Comparison of ENCODE assay signal across 1 cellular context in the genomic region with DNA sequence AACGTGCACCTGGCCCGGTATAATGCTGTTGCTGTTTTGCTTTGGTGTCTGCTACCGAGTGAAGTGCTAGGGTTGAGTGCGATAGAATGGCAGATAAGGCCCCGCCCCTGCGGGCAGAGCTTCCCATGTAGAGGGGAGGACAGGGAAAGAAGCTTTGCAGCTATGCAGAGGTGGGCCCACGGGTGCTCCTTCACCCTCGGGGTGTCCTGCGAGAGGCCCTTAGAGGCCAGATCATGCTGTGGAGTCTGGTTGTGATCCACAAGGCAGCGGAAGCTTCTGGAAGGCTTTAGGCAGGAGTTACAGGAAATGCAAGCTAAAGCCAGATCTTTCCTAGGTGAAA.
TF ChIP-seq lines count a peak whose summit lies in the region.

No MANE protein-coding gene starts in this region.

TF ChIP-seq in HepG2, 621 proteins besides CTCF, POLR2A, EP300 and RAD21 (continues in another document):
- TF ChIP-seq ZNF136 (CRISPR knock-in tag; IDR thresholded peaks at IDR 0.05; ENCODE audit: low read depth), result no peak
- TF ChIP-seq ZNF772 (CRISPR knock-in tag; IDR thresholded peaks at IDR 0.05), result peak; percentile 1; the same call in 1 of the 2 replicates
- TF ChIP-seq RCOR2 (CRISPR knock-in tag; IDR thresholded peaks at IDR 0.05), result no peak
- no peak for TF ChIP-seq HNRNPUL1 (IDR thresholded peaks at IDR 0.05; ENCODE audit: low read depth, low read length)
- no peak for TF ChIP-seq ZNF20 (CRISPR knock-in tag; IDR thresholded peaks at IDR 0.05)
- TF ChIP-seq, protein P1, sequence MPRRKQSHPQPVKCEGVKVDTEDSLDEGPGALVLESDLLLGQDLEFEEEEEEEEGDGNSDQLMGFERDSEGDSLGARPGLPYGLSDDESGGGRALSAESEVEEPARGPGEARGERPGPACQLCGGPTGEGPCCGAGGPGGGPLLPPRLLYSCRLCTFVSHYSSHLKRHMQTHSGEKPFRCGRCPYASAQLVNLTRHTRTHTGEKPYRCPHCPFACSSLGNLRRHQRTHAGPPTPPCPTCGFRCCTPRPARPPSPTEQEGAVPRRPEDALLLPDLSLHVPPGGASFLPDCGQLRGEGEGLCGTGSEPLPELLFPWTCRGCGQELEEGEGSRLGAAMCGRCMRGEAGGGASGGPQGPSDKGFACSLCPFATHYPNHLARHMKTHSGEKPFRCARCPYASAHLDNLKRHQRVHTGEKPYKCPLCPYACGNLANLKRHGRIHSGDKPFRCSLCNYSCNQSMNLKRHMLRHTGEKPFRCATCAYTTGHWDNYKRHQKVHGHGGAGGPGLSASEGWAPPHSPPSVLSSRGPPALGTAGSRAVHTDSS (CRISPR knock-in tag; conservative IDR thresholded peaks at IDR 0.05), result no peak
- TF ChIP-seq SP5 (CRISPR knock-in tag; IDR thresholded peaks at IDR 0.05; ENCODE audit: borderline replicate concordance, low read depth), result no peak
- TF ChIP-seq, protein P2, sequence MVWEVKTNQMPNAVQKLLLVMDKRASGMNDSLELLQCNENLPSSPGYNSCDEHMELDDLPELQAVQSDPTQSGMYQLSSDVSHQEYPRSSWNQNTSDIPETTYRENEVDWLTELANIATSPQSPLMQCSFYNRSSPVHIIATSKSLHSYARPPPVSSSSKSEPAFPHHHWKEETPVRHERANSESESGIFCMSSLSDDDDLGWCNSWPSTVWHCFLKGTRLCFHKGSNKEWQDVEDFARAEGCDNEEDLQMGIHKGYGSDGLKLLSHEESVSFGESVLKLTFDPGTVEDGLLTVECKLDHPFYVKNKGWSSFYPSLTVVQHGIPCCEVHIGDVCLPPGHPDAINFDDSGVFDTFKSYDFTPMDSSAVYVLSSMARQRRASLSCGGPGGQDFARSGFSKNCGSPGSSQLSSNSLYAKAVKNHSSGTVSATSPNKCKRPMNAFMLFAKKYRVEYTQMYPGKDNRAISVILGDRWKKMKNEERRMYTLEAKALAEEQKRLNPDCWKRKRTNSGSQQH (CRISPR knock-in tag; IDR thresholded peaks at IDR 0.05; ENCODE audit: low read depth), result no peak
- TF ChIP-seq ZNF614 (CRISPR knock-in tag; IDR thresholded peaks at IDR 0.05; ENCODE audit: borderline replicate concordance), result 0 out of 2 replicates have a peak, but pooled peaks have one; percentile 7
- TF ChIP-seq MYNN (CRISPR knock-in tag; IDR thresholded peaks at IDR 0.05; ENCODE audit: low read depth), result no peak
- TF ChIP-seq, protein P3, sequence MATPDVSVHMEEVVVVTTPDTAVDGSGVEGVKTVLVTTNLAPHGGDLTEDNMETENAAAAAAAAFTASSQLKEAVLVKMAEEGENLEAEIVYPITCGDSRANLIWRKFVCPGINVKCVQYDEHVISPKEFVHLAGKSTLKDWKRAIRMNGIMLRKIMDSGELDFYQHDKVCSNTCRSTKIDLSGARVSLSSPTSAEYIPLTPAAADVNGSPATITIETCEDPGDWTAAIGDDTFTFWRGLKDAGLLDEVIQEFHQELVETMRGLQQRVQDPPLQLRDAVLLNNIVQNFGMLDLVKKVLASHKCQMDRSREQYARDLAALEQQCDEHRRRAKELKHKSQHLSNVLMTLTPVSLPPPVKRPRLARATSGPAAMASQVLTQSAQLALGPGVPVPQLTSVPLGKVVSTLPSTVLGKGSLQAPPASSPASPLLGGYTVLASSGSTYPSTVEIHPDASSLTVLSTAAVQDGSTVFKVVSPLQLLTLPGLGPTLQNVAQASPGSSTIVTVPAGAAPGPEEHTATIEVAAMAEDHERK (CRISPR knock-in tag; IDR thresholded peaks at IDR 0.05; ENCODE audit: low read depth), result no peak
- TF ChIP-seq SYNCRIP (IDR thresholded peaks at IDR 0.05; ENCODE audit: insufficient read depth, low read depth, low read length), result no peak
- TF ChIP-seq, protein P4, sequence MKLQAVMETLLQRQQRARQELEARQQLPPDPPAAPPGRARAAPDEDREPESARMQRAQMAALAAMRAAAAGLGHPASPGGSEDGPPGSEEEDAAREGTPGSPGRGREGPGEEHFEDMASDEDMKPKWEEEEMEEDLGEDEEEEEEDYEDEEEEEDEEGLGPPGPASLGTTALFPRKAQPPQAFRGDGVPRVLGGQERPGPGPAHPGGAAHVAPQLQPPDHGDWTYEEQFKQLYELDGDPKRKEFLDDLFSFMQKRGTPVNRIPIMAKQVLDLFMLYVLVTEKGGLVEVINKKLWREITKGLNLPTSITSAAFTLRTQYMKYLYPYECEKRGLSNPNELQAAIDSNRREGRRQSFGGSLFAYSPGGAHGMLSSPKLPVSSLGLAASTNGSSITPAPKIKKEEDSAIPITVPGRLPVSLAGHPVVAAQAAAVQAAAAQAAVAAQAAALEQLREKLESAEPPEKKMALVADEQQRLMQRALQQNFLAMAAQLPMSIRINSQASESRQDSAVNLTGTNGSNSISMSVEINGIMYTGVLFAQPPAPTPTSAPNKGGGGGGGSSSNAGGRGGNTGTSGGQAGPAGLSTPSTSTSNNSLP (IDR thresholded peaks at IDR 0.05; ENCODE audit: low read depth, low read length), result no peak
- TF ChIP-seq, protein P5, sequence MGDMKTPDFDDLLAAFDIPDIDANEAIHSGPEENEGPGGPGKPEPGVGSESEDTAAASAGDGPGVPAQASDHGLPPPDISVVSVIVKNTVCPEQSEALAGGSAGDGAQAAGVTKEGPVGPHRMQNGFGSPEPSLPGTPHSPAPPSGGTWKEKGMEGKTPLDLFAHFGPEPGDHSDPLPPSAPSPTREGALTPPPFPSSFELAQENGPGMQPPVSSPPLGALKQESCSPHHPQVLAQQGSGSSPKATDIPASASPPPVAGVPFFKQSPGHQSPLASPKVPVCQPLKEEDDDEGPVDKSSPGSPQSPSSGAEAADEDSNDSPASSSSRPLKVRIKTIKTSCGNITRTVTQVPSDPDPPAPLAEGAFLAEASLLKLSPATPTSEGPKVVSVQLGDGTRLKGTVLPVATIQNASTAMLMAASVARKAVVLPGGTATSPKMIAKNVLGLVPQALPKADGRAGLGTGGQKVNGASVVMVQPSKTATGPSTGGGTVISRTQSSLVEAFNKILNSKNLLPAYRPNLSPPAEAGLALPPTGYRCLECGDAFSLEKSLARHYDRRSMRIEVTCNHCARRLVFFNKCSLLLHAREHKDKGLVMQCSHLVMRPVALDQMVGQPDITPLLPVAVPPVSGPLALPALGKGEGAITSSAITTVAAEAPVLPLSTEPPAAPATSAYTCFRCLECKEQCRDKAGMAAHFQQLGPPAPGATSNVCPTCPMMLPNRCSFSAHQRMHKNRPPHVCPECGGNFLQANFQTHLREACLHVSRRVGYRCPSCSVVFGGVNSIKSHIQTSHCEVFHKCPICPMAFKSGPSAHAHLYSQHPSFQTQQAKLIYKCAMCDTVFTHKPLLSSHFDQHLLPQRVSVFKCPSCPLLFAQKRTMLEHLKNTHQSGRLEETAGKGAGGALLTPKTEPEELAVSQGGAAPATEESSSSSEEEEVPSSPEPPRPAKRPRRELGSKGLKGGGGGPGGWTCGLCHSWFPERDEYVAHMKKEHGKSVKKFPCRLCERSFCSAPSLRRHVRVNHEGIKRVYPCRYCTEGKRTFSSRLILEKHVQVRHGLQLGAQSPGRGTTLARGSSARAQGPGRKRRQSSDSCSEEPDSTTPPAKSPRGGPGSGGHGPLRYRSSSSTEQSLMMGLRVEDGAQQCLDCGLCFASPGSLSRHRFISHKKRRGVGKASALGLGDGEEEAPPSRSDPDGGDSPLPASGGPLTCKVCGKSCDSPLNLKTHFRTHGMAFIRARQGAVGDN (CRISPR knock-in tag; IDR thresholded peaks at IDR 0.05), result peak; percentile 3
- TF ChIP-seq ZNF615 (CRISPR knock-in tag; IDR thresholded peaks at IDR 0.05; ENCODE audit: borderline replicate concordance), result no peak
- TF ChIP-seq CREM (IDR thresholded peaks at IDR 0.05), result no peak
- no peak for TF ChIP-seq CREM (CRISPR knock-in tag; IDR thresholded peaks at IDR 0.05)
- TF ChIP-seq ZNF7 (CRISPR knock-in tag; IDR thresholded peaks at IDR 0.05), result 0 out of 2 replicates have a peak, but pooled peaks have one; percentile 1
- TF ChIP-seq HMG20B (CRISPR knock-in tag; conservative IDR thresholded peaks at IDR 0.05), result no peak
- no peak for TF ChIP-seq ZNF296 (CRISPR knock-in tag; conservative IDR thresholded peaks at IDR 0.05)
- no peak for TF ChIP-seq RFXANK (CRISPR knock-in tag; IDR thresholded peaks at IDR 0.05)
- TF ChIP-seq ZNF605 (CRISPR knock-in tag; IDR thresholded peaks at IDR 0.05), result no peak
- no peak for TF ChIP-seq ZNF616 (CRISPR knock-in tag; IDR thresholded peaks at IDR 0.05; ENCODE audit: low read depth)
- no peak for TF ChIP-seq ZFP41 (CRISPR knock-in tag; IDR thresholded peaks at IDR 0.05; ENCODE audit: borderline replicate concordance)
- TF ChIP-seq TCF7L2 (IDR thresholded peaks at IDR 0.05; ENCODE audit: low read depth, low read length), result no peak
- no peak for TF ChIP-seq BCL6 (CRISPR knock-in tag; IDR thresholded peaks at IDR 0.05)
- TF ChIP-seq CBX1 (IDR thresholded peaks at IDR 0.05; ENCODE audit: low read depth), result no peak
- no peak for TF ChIP-seq HNF4G (IDR thresholded peaks at IDR 0.05; ENCODE audit: borderline replicate concordance, low read depth, low read length)
- no peak for TF ChIP-seq HNF4G (CRISPR knock-in tag; IDR thresholded peaks at IDR 0.05; ENCODE audit: borderline replicate concordance, low read depth)
- TF ChIP-seq, protein P6, sequence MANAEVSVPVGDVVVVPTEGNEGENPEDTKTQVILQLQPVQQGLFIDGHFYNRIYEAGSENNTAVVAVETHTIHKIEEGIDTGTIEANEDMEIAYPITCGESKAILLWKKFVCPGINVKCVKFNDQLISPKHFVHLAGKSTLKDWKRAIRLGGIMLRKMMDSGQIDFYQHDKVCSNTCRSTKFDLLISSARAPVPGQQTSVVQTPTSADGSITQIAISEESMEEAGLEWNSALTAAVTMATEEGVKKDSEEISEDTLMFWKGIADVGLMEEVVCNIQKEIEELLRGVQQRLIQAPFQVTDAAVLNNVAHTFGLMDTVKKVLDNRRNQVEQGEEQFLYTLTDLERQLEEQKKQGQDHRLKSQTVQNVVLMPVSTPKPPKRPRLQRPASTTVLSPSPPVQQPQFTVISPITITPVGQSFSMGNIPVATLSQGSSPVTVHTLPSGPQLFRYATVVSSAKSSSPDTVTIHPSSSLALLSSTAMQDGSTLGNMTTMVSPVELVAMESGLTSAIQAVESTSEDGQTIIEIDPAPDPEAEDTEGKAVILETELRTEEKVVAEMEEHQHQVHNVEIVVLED (CRISPR knock-in tag; IDR thresholded peaks at IDR 0.05; ENCODE audit: borderline replicate concordance), result no peak
- TF ChIP-seq ZNF30 (CRISPR knock-in tag; IDR thresholded peaks at IDR 0.05), result no peak
- no peak for TF ChIP-seq ZNF207 (IDR thresholded peaks at IDR 0.05; ENCODE audit: borderline replicate concordance)
- 0 out of 2 replicates have a peak, but pooled peaks have one; percentile 14 for TF ChIP-seq ZNF564 (CRISPR knock-in tag; IDR thresholded peaks at IDR 0.05)
- TF ChIP-seq ZMAT3 (CRISPR knock-in tag; conservative IDR thresholded peaks at IDR 0.05), result no peak
- TF ChIP-seq, protein P7, sequence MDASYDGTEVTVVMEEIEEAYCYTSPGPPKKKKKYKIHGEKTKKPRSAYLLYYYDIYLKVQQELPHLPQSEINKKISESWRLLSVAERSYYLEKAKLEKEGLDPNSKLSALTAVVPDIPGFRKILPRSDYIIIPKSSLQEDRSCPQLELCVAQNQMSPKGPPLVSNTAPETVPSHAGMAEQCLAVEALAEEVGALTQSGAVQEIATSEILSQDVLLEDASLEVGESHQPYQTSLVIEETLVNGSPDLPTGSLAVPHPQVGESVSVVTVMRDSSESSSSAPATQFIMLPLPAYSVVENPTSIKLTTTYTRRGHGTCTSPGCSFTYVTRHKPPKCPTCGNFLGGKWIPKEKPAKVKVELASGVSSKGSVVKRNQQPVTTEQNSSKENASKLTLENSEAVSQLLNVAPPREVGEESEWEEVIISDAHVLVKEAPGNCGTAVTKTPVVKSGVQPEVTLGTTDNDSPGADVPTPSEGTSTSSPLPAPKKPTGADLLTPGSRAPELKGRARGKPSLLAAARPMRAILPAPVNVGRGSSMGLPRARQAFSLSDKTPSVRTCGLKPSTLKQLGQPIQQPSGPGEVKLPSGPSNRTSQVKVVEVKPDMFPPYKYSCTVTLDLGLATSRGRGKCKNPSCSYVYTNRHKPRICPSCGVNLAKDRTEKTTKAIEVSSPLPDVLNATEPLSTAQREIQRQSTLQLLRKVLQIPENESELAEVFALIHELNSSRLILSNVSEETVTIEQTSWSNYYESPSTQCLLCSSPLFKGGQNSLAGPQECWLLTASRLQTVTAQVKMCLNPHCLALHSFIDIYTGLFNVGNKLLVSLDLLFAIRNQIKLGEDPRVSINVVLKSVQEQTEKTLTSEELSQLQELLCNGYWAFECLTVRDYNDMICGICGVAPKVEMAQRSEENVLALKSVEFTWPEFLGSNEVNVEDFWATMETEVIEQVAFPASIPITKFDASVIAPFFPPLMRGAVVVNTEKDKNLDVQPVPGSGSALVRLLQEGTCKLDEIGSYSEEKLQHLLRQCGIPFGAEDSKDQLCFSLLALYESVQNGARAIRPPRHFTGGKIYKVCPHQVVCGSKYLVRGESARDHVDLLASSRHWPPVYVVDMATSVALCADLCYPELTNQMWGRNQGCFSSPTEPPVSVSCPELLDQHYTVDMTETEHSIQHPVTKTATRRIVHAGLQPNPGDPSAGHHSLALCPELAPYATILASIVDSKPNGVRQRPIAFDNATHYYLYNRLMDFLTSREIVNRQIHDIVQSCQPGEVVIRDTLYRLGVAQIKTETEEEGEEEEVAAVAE (CRISPR knock-in tag; IDR thresholded peaks at IDR 0.05; ENCODE audit: borderline replicate concordance), result no peak
- no peak for TF ChIP-seq HIVEP1 (CRISPR knock-in tag; IDR thresholded peaks at IDR 0.05)
- TF ChIP-seq, protein P8, sequence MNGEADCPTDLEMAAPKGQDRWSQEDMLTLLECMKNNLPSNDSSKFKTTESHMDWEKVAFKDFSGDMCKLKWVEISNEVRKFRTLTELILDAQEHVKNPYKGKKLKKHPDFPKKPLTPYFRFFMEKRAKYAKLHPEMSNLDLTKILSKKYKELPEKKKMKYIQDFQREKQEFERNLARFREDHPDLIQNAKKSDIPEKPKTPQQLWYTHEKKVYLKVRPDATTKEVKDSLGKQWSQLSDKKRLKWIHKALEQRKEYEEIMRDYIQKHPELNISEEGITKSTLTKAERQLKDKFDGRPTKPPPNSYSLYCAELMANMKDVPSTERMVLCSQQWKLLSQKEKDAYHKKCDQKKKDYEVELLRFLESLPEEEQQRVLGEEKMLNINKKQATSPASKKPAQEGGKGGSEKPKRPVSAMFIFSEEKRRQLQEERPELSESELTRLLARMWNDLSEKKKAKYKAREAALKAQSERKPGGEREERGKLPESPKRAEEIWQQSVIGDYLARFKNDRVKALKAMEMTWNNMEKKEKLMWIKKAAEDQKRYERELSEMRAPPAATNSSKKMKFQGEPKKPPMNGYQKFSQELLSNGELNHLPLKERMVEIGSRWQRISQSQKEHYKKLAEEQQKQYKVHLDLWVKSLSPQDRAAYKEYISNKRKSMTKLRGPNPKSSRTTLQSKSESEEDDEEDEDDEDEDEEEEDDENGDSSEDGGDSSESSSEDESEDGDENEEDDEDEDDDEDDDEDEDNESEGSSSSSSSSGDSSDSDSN (CRISPR knock-in tag; IDR thresholded peaks at IDR 0.05), result no peak
- no peak for TF ChIP-seq MED13 (CRISPR knock-in tag; IDR thresholded peaks at IDR 0.05)
- 0 out of 2 replicates have a peak, but pooled peaks have one; percentile 26 for TF ChIP-seq SP4 (CRISPR knock-in tag; IDR thresholded peaks at IDR 0.05)
- TF ChIP-seq YY1 (IDR thresholded peaks at IDR 0.05; ENCODE audit: insufficient read depth, insufficient replicate concordance, low read depth, low read length), result no peak
- TF ChIP-seq, protein P9, sequence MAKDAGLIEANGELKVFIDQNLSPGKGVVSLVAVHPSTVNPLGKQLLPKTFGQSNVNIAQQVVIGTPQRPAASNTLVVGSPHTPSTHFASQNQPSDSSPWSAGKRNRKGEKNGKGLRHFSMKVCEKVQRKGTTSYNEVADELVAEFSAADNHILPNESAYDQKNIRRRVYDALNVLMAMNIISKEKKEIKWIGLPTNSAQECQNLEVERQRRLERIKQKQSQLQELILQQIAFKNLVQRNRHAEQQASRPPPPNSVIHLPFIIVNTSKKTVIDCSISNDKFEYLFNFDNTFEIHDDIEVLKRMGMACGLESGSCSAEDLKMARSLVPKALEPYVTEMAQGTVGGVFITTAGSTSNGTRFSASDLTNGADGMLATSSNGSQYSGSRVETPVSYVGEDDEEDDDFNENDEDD (CRISPR knock-in tag; IDR thresholded peaks at IDR 0.05; ENCODE audit: borderline replicate concordance), result 0 out of 2 replicates have a peak, but pooled peaks have one; percentile 10
